ENCODE assay signal across 19 cellular contexts in genomic region chr2:67039701-67040100, GRCh38.
"Had no signal": no experiment of that assay in that cellular context is flagged by ENCODE, and none has a peak within 500 bp of the region (broad histone marks: within the 10 kb centered on the region; RNA-seq: fewer than 3 reads in every experiment).

No MANE protein-coding gene starts in this region.

- H3K9me3 ChIP-seq: adrenal gland, colonic mucosa, esophagus muscularis mucosa, mucosa of descending colon, neutrophil, tibial artery had no signal

- ATAC-seq: activated CD8-positive, alpha-beta T cell treated with anti-CD3 and anti-CD28 coated beads for 36 hours; left ventricle myocardium superior; naive thymus-derived CD4-positive, alpha-beta T cell; WTC11 had no signal

- H3K4me1 ChIP-seq: colonic mucosa, tibial artery had no signal

- H3K27me3 ChIP-seq: adrenal gland, colonic mucosa, esophagus muscularis mucosa, neutrophil, tibial artery had no signal

- FAIRE-seq: TTC549, urothelium cell line had no signal

- DNase-seq: activated CD4-positive, alpha-beta T cell treated with anti-CD3 and anti-CD28 coated beads for 4 hours; activated CD8-positive, alpha-beta T cell treated with anti-CD3 and anti-CD28 coated beads for 36 hours; activated effector memory CD4-positive, alpha-beta T cell treated with anti-CD3 and anti-CD28 coated beads, Interleukin-2, amount 50 U/mL, for 16 hours; activated T-cell treated with anti-CD3 and anti-CD28 coated beads, Interleukin-2, amount 50 U/mL, for 48 hours; adrenal gland; colonic mucosa; foreskin fibroblast; hypothalamus; left ventricle myocardium superior; mucosa of descending colon; naive thymus-derived CD4-positive, alpha-beta T cell; stimulated activated CD4-positive, alpha-beta T cell treated with anti-CD3 and anti-CD28 coated beads, Interleukin-4, amount 100 ng/mL, for 24 hours; stimulated activated naive CD4-positive, alpha-beta T cell; tibial artery had no signal

- H3K27ac ChIP-seq: colonic mucosa, esophagus muscularis mucosa, neutrophil, tibial artery had no signal

- H3K36me3 ChIP-seq: adrenal gland, colonic mucosa, esophagus muscularis mucosa, neutrophil, tibial artery had no signal

- H3K4me3 ChIP-seq: adrenal gland, colonic mucosa, esophagus muscularis mucosa, mucosa of descending colon, tibial artery had no signal
